ENCODE assay signal across 1 cellular context in the genomic region with DNA sequence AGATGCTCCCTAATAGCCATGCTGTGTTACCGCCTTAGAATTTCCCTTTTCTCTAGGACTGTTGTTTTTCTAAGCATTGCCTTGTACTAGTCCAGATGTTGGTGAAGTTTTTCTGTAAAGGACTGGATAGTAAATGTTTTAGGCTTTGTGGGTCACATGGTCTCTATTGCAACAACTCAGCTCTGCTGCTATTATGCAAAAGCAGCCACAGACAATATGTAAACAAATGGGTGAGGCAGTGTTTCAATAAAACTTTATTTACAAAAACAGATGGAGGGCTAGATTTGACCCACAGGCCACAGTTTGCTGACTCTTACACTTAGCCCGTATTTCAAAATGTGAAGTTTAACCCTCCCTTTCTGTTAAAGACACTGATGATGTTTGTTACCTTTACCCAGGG.
TF ChIP-seq lines count a peak whose summit lies in the region.

No MANE protein-coding gene starts in this region.

TF ChIP-seq in HepG2, 621 proteins besides CTCF, POLR2A, EP300 and RAD21:
- TF ChIP-seq, protein P1, sequence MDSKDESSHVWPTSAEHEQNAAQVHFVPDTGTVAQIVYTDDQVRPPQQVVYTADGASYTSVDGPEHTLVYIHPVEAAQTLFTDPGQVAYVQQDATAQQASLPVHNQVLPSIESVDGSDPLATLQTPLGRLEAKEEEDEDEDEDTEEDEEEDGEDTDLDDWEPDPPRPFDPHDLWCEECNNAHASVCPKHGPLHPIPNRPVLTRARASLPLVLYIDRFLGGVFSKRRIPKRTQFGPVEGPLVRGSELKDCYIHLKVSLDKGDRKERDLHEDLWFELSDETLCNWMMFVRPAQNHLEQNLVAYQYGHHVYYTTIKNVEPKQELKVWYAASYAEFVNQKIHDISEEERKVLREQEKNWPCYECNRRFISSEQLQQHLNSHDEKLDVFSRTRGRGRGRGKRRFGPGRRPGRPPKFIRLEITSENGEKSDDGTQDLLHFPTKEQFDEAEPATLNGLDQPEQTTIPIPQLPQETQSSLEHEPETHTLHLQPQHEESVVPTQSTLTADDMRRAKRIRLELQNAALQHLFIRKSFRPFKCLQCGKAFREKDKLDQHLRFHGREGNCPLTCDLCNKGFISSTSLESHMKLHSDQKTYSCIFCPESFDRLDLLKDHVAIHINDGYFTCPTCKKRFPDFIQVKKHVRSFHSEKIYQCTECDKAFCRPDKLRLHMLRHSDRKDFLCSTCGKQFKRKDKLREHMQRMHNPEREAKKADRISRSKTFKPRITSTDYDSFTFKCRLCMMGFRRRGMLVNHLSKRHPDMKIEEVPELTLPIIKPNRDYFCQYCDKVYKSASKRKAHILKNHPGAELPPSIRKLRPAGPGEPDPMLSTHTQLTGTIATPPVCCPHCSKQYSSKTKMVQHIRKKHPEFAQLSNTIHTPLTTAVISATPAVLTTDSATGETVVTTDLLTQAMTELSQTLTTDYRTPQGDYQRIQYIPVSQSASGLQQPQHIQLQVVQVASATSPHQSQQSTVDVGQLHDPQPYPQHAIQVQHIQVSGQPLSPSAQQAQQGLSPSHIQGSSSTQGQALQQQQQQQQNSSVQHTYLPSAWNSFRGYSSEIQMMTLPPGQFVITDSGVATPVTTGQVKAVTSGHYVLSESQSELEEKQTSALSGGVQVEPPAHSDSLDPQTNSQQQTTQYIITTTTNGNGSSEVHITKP (CRISPR knock-in tag; IDR thresholded peaks at IDR 0.05; ENCODE audit: low read depth), result no peak
- peak; percentile 63 for TF ChIP-seq ZBTB40 (IDR thresholded peaks at IDR 0.05)
- peak; percentile 93 for TF ChIP-seq ZBTB40 (CRISPR knock-in tag; IDR thresholded peaks at IDR 0.05)
TF ChIP-seq in HepG2: peak in this region for 1.
